8 cellular contexts compared by ENCODE assay signal in the genomic region with DNA sequence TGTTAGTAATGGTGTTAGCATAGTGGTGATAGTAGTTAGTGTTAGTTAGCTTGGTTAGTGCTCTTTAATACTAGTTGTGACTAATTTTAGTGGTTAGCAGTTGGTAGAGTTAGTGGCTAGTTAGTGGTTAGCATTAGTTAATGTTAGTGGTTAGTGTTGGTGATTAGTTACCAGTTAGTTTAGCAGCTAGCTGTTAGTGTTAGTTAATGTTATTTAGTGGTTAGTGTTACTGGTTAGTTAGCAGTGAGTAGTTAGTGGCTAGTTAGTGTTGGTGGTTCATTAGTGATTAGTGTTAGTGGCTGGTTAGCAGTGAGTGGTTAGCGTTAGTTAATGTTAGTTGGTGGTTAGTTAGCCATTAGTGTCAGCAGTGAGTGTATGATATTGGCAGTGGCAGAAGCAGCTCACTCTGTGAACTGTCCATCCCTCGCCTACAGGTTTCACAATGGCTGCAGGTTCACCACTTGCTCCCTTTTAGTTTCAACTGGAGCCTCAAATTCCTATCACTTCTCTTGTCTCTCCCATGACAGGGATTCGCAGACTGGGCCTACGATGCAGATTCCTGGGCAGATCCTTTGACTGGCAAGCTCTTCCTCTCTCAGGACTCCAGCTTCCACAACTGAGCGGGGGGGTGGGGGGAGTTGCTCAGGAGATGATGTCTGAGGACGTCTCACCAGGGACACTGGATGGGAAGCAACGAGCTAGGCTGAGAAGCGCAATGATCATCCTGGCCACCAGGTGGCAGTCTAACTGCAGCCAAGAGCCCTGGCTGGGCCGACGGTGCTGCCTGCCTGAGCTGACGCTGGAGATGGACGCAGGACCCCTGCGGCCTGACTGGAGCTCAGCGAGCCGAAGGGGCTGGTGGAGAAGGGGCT. TPM values are rescaled to one million over a fixed set of nuclear protein-coding genes. Genes with fewer than 3 reads are reported as not detected.
DNase-seq lines count a peak whose midpoint lies in the region; ATAC-seq and TF ChIP-seq lines count a peak whose summit lies in the region.

No MANE protein-coding gene starts in this region.

- H3K27me3 ChIP-seq in CD8-positive, alpha-beta T cell (ENCODE audit: insufficient read depth, low read length) = peaks cover 4% of the 10 kb centered on the region

- H3K4me1 Mint-ChIP-seq in CD8-positive, alpha-beta T cell (ENCODE audit: low read depth) = peaks cover 5% of the 10 kb centered on the region

- H3K9me3 Mint-ChIP-seq in CD8-positive, alpha-beta T cell = no peaks in the 10 kb centered on the region

- DNase-seq in CD8-positive, alpha-beta T cell = peak; percentile 44 to 81 (median 70)
- peak; percentile 49 to 89 for DNase-seq in NCI-H526 (lab: John Stamatoyannopoulos, UW)
- DNase-seq in activated CD4-positive, alpha-beta T cell treated with anti-CD3 and anti-CD28 coated beads, Interleukin-2, amount 50 U/mL, for 24 hours (ENCODE audit: low read depth in 1 of 2, low spot score in 1 of 2) = peak; percentile 54 to 62
- peak; percentile 95 for DNase-seq in ecto neural progenitor cell (ENCODE audit: low spot score)
- peak; percentile 92 for DNase-seq in medulla oblongata (ENCODE audit: extremely low spot score)
- peak; percentile 60 for DNase-seq in stimulated activated CD8-positive, alpha-beta memory T cell treated with anti-CD3 and anti-CD28 coated beads, Interleukin-15, amount 100 ng/mL, for 24 hours (ENCODE audit: low read depth)

- intact Hi-C loops in CD8-positive, alpha-beta T cell (cut with DNase I, micrococcal nuclease) = loop anchor here (1.0 kb wide), 1 partner anchor 139 kb away; no protein-coding TSS in a partner anchor

- H3K27ac Mint-ChIP-seq in CD8-positive, alpha-beta T cell = no peak overlapping the region

- H3K36me3 Mint-ChIP-seq in CD8-positive, alpha-beta T cell = no peaks in the 10 kb centered on the region

- CTCF ChIA-PET in CD8-positive, alpha-beta T cell (lab: Charles Lee) = interaction anchor here (0.6 to 6.0 kb wide), 21 partner anchors 10 to 184 kb away, joined by 3 to 53 read pairs (median 4); no protein-coding TSS in a partner anchor

- ATAC-seq in CD8-positive, alpha-beta T cell = peak; percentile 57
- peak; percentile 82 for ATAC-seq in GM19328 (IDR thresholded peaks at IDR 0.05; ENCODE audit: unreplicated experiment)
- peak; percentile 82 for ATAC-seq in HG03439 (IDR thresholded peaks at IDR 0.05; ENCODE audit: unreplicated experiment)

- no peaks in the 10 kb centered on the region for H3K9me3 ChIP-seq in CD8-positive, alpha-beta T cell (ENCODE audit: low read length)

- TF ChIP-seq CTCF in CD8-positive, alpha-beta T cell (IDR thresholded peaks at IDR 0.05) = peak; percentile 82

- H3K36me3 ChIP-seq in CD8-positive, alpha-beta T cell (ENCODE audit: insufficient read depth, low read length) = no peaks in the 10 kb centered on the region

- POLR2A ChIA-PET in CD8-positive, alpha-beta T cell (lab: Charles Lee) = interaction anchor here (1.0 kb wide), 1 partner anchor 135 kb away, joined by 4 read pairs; no protein-coding TSS in a partner anchor

- H3K27me3 Mint-ChIP-seq in CD8-positive, alpha-beta T cell (ENCODE audit: low read depth) = peaks cover 51% of the 10 kb centered on the region

- no peak overlapping the region for H3K27ac ChIP-seq in CD8-positive, alpha-beta T cell (ENCODE audit: low read depth, low read length)

- H3K4me3 Mint-ChIP-seq in CD8-positive, alpha-beta T cell = no peak overlapping the region

- H3K4me3 ChIP-seq in CD8-positive, alpha-beta T cell (ENCODE audit: low read depth, low read length) = no peak overlapping the region

- H3K4me1 ChIP-seq in CD8-positive, alpha-beta T cell (ENCODE audit: insufficient read depth, low read length) = no peaks in the 10 kb centered on the region

RNA-seq across cellular contexts. Expression of a gene that starts 19.5 kb away (rescaled TPM):
- total RNA-seq in CD8-positive, alpha-beta T cell = not detected
